ENCODE assay signal across 15 cellular contexts in genomic region chrX:45757272-45757671, GRCh38.
DNase-seq lines count a peak whose midpoint lies in the region; ATAC-seq and TF ChIP-seq lines count a peak whose summit lies in the region.
"Had no signal": no experiment of that assay in that cellular context is flagged by ENCODE, and none has a peak within 500 bp of the region (broad histone marks: within the 10 kb centered on the region; RNA-seq: fewer than 3 reads in every experiment).

No MANE protein-coding gene starts in this region.

- H3K4me3 Mint-ChIP-seq in activated naive CD4-positive, alpha-beta T cell treated with anti-CD3 and anti-CD28 coated beads, Interleukin-2, amount 50 U/mL, for 24 hours, result peak overlapping the region; percentile 85
- no peak overlapping the region for H3K4me3 Mint-ChIP-seq in chondrocyte (ENCODE audit: unreplicated experiment)

- TF ChIP-seq EP300 in gastroesophageal sphincter (IDR thresholded peaks at IDR 0.05), result no peak

- peaks cover 25% of the 10 kb centered on the region for H3K36me3 Mint-ChIP-seq in activated naive CD4-positive, alpha-beta T cell treated with anti-CD3 and anti-CD28 coated beads, Interleukin-2, amount 50 U/mL, for 24 hours
- peaks cover 2% of the 10 kb centered on the region for H3K36me3 Mint-ChIP-seq in chondrocyte (ENCODE audit: low read depth)

- H3K9me3 ChIP-seq in RWPE2 (ENCODE audit: severe bottlenecking) (no peaks in the 10 kb centered on the region), spleen (no peaks in the 10 kb centered on the region), gastroesophageal sphincter (no peaks in the 10 kb centered on the region)
- H3K9me3 ChIP-seq: transverse colon had no signal

- intact Hi-C loops in spleen (cut with DNase I; ENCODE audit: low total_unique reads), result no loop called here

- TF ChIP-seq POLR2A in spleen (IDR thresholded peaks at IDR 0.05) (no peak), gastroesophageal sphincter (IDR thresholded peaks at IDR 0.05) (no peak)

- H3K4me3 ChIP-seq in RWPE2 (ENCODE audit: severe bottlenecking), result no peak overlapping the region
- no peak overlapping the region for H3K4me3 ChIP-seq in spleen
- no peak overlapping the region for H3K4me3 ChIP-seq in gastroesophageal sphincter
- H3K4me3 ChIP-seq: transverse colon had no signal

- TF ChIP-seq CTCF in RWPE2 (IDR thresholded peaks at IDR 0.05; ENCODE audit: poor library complexity, severe bottlenecking) (no peak), chondrocyte (IDR thresholded peaks at IDR 0.05) (no peak), spleen (IDR thresholded peaks at IDR 0.05 in 8 of 11, conservative IDR thresholded peaks at IDR 0.05 in 3 of 11) (no peak), gastroesophageal sphincter (IDR thresholded peaks at IDR 0.05) (no peak)

- H3K27ac Mint-ChIP-seq in activated naive CD4-positive, alpha-beta T cell treated with anti-CD3 and anti-CD28 coated beads, Interleukin-2, amount 50 U/mL, for 24 hours, result no peak overlapping the region
- H3K27ac Mint-ChIP-seq in chondrocyte (ENCODE audit: unreplicated experiment), result peak overlapping the region; percentile 25

- H3K27me3 ChIP-seq in RWPE2 (ENCODE audit: insufficient read depth, poor library complexity, severe bottlenecking) (no peaks in the 10 kb centered on the region), spleen (replicated peaks in 1 of 7) (no peaks in the 10 kb centered on the region), gastroesophageal sphincter (no peaks in the 10 kb centered on the region)
- H3K27me3 ChIP-seq: transverse colon had no signal

- DNase-seq in activated naive CD4-positive, alpha-beta T cell treated with anti-CD3 and anti-CD28 coated beads, Interleukin-2, amount 50 U/mL, for 16 hours, result no peak
- DNase-seq in RWPE2 (ENCODE audit: low spot score) (no peak), chondrocyte (ENCODE audit: low spot score) (no peak), spleen (no peak)
- DNase-seq: activated CD4-positive, alpha-beta T cell treated with anti-CD3 and anti-CD28 coated beads for 4 hours; activated gamma-delta T cell treated with Interleukin-2 at 50 U/mL for 16 hours; erythroblast; left cardiac atrium; NCI-H446 treated with DMSO at 0.1 percent for 48 hours; stimulated activated CD8-positive, alpha-beta memory T cell treated with anti-CD3 and anti-CD28 coated beads, Interleukin-4, amount 100 ng/mL, for 48 hours; transverse colon had no signal

- H3K27me3 Mint-ChIP-seq in activated naive CD4-positive, alpha-beta T cell treated with anti-CD3 and anti-CD28 coated beads, Interleukin-2, amount 50 U/mL, for 24 hours, result no peaks in the 10 kb centered on the region
- H3K27me3 Mint-ChIP-seq in chondrocyte (ENCODE audit: low read depth), result no peaks in the 10 kb centered on the region

- 71 to 95% (median 84%) methylated on average over 2 of the region's 2 CpGs for WGBS in spleen, 5 donors
- WGBS in gastroesophageal sphincter (ENCODE audit: low coverage in 1 of 2), 2 donors, result 74% methylated on average over 2 of the region's 2 CpGs; no CpG with 5 or more reads in 1 of the 2 donors

- H3K9me3 Mint-ChIP-seq in activated naive CD4-positive, alpha-beta T cell treated with anti-CD3 and anti-CD28 coated beads, Interleukin-2, amount 50 U/mL, for 24 hours, result no peaks in the 10 kb centered on the region
- H3K9me3 Mint-ChIP-seq in chondrocyte (ENCODE audit: low read depth), result no peaks in the 10 kb centered on the region

- H3K36me3 ChIP-seq in RWPE2 (ENCODE audit: low read depth) (peaks cover 94% of the 10 kb centered on the region), spleen (no peaks in the 10 kb centered on the region), gastroesophageal sphincter (no peaks in the 10 kb centered on the region)
- H3K36me3 ChIP-seq: transverse colon had no signal

- H3K27ac ChIP-seq in RWPE2 (ENCODE audit: poor library complexity, severe bottlenecking) (peak overlapping the region; percentile 97), spleen (peak overlapping the region in 6 of 8 donors; percentile 1 to 90 (median 84)), gastroesophageal sphincter (no peak overlapping the region)

- H3K4me1 Mint-ChIP-seq in activated naive CD4-positive, alpha-beta T cell treated with anti-CD3 and anti-CD28 coated beads, Interleukin-2, amount 50 U/mL, for 24 hours, result peaks cover 60% of the 10 kb centered on the region
- H3K4me1 Mint-ChIP-seq in chondrocyte (ENCODE audit: low read depth), result peaks cover 42% of the 10 kb centered on the region

- no peak for ATAC-seq in RWPE2 (ENCODE audit: low read depth)
- ATAC-seq in GM18858 (IDR thresholded peaks at IDR 0.05; ENCODE audit: unreplicated experiment), result no peak
- ATAC-seq in HG02885 (IDR thresholded peaks at IDR 0.05; ENCODE audit: poor library complexity, unreplicated experiment), result no peak
- ATAC-seq in gastroesophageal sphincter, result no peak
- ATAC-seq: left cardiac atrium had no signal

- H3K4me1 ChIP-seq in RWPE2 (ENCODE audit: insufficient read depth, poor library complexity, severe bottlenecking) (peaks cover 80% of the 10 kb centered on the region), spleen (peaks cover 28 to 93% (median 83%) of the 10 kb centered on the region in 6 donors), gastroesophageal sphincter (no peaks in the 10 kb centered on the region)

Comparison
In these comparisons a context has a peak if more than half of its experiments do, and no peak if none do; other contexts are left out.
1. H3K27ac ChIP-seq: peak in RWPE2 (single experiment) and spleen (6 of 8); none in gastroesophageal sphincter (0 of 4).